8 cellular contexts compared by ENCODE assay signal in the genomic region with DNA sequence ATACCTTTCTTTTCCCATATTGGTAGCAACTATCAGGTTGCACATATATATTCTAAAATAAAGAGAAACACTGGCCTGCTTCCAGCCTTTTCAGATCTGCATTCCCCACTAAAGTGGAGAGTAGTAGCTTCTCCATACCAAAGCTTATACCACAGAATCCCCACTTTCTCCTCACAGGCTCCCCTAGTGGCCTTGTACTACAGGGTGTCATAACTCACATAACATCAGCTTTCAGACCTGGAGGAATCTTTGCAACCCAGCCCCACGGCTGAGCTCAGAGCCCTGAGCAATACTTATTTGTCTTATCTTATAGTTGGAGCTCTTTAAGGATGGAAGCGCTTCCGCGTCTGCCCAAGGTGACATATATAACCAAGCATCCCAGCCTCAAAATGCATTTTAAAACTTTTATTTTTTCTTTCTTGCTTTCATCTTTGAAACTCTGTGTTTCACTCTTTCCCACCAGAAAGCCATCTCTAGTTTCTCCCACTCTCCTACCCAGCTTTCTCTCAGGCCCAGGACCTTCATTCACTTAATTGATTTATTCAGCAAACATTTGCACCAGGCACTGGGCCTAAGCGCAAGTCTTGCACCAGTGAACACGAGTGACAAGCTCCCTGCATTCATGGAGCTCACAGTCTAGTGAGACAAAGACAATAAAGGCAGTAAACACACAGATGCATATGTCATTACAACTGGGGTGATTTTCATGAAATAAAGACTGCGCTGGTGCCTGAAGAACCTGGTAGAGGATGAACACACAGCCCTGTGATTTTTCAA.
A peak's percentile ranks its signal among the peaks of the same experiment; 100 is the strongest.
DNase-seq lines count a peak whose midpoint lies in the region; TF ChIP-seq lines count a peak whose summit lies in the region.
"Had no signal": no experiment of that assay in that cellular context is flagged by ENCODE, and none has a peak within 500 bp of the region (broad histone marks: within the 10 kb centered on the region; RNA-seq: fewer than 3 reads in every experiment).

No MANE protein-coding gene starts in this region.

- peaks cover 7% of the 10 kb centered on the region for H3K27me3 Mint-ChIP-seq in nephron (ENCODE audit: low read depth)

- TF ChIP-seq CTCF in GM12864 (IDR thresholded peaks at IDR 0.05; ENCODE audit: low read depth, low read length, missing control alignments): peak; percentile 42
- TF ChIP-seq CTCF in LNCaP clone FGC (IDR thresholded peaks at IDR 0.05; ENCODE audit: control insufficient read depth, extremely low read depth, insufficient read depth): peak; percentile 47
- TF ChIP-seq CTCF in astrocyte of the spinal cord (IDR thresholded peaks at IDR 0.05; ENCODE audit: low read depth, low read length): peak; percentile 73
- TF ChIP-seq CTCF in nephron (IDR thresholded peaks at IDR 0.05; ENCODE audit: unreplicated experiment in 3 of 3): peak; percentile 37 to 43 (median 43)

- H3K4me3 Mint-ChIP-seq in nephron: no peak overlapping the region
- H3K4me3 Mint-ChIP-seq: activated T-helper 1 cell treated with anti-CD3 and anti-CD28 coated beads, Interleukin-12 subunit alpha, Interleukin-12 subunit beta, Interleukin-2, Interleukin-4 antibody, amounts not matched to agents 30 ng/mL and 10 ng/mL and 1 ng/mL, durations not matched to agents 14 hours and 24 hours and 36 hours had no signal

- H3K36me3 Mint-ChIP-seq in nephron (ENCODE audit: low read depth): no peaks in the 10 kb centered on the region

- no peaks in the 10 kb centered on the region for H3K9me3 Mint-ChIP-seq in nephron
- H3K9me3 Mint-ChIP-seq: activated T-helper 1 cell treated with anti-CD3 and anti-CD28 coated beads, Interleukin-12 subunit alpha, Interleukin-12 subunit beta, Interleukin-2, Interleukin-4 antibody, amounts not matched to agents 30 ng/mL and 10 ng/mL and 1 ng/mL, durations not matched to agents 14 hours and 24 hours and 36 hours had no signal

- DNase-seq in GM12864 (ENCODE audit: low read depth): no peak
- DNase-seq in LNCaP clone FGC (ENCODE audit: low read depth): no peak
- no peak for DNase-seq in astrocyte of the spinal cord (ENCODE audit: low read depth, low spot score)
- DNase-seq in activated gamma-delta T cell (lab: John Stamatoyannopoulos, UW): no peak
- DNase-seq in central memory CD4-positive, alpha-beta T cell: no peak
- DNase-seq in mucosa of gallbladder (ENCODE audit: low spot score): no peak

- peak overlapping the region in 2 of 3 experiments; percentile 15 to 71 for H3K27ac Mint-ChIP-seq in nephron
- H3K27ac Mint-ChIP-seq: activated T-helper 1 cell treated with anti-CD3 and anti-CD28 coated beads, Interleukin-12 subunit alpha, Interleukin-12 subunit beta, Interleukin-2, Interleukin-4 antibody, amounts not matched to agents 30 ng/mL and 10 ng/mL and 1 ng/mL, durations not matched to agents 14 hours and 24 hours and 36 hours had no signal

- no peak overlapping the region for H3K4me3 ChIP-seq in GM12864 (ENCODE audit: low read depth, low read length)
- H3K4me3 ChIP-seq in LNCaP clone FGC (ENCODE audit: low read depth, low read length): no peak overlapping the region
- no peak overlapping the region for H3K4me3 ChIP-seq in astrocyte of the spinal cord (ENCODE audit: low read depth, low read length)

- in situ Hi-C loops in astrocyte of the spinal cord (cut with HindIII; ENCODE audit: low sequenced_read_pairs): no loop called here

- H3K4me1 Mint-ChIP-seq in nephron: peaks cover 55% of the 10 kb centered on the region
